In the genomic region with DNA sequence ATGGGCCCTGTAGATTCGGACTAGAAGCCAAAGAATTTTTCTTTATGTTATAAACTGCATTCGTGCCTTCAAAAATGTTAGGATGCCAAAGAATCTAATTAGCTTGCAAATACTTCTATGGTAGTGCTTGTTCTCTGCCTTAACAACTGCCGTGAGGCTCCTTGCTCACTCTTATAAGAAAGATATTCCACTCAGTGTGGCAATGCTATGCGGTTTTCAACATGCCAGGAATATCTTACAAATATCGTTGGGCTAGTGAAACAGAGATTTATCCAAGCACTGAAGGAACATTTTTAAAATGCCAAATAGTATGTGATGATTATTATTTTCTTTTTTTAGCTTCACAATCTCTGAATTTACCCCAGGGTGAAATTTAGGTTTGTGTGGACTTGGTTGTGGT, we compare ENCODE assay signal across 26 cellular contexts.
DNase-seq lines count a peak whose midpoint lies in the region; ATAC-seq and TF ChIP-seq lines count a peak whose summit lies in the region.
"Had no signal": no experiment of that assay in that cellular context is flagged by ENCODE, and none has a peak within 500 bp of the region (broad histone marks: within the 10 kb centered on the region; RNA-seq: fewer than 3 reads in every experiment).

No MANE protein-coding gene starts in this region.

- H3K79me1 ChIP-seq in mesenchymal stem cell (replicated peaks; ENCODE audit: low read length, poor library complexity, severe bottlenecking) = peaks cover 4% of the 10 kb centered on the region

- H3K18ac ChIP-seq in mesenchymal stem cell (ENCODE audit: low read depth in 1 of 2, low read length in 2 of 2) = no peak overlapping the region

- no peak overlapping the region for H2AFZ ChIP-seq in mesenchymal stem cell (ENCODE audit: low read depth, low read length)
- H2AFZ ChIP-seq in Karpas-422 (ENCODE audit: low read length) = no peak overlapping the region

- DNase-seq in AG08395 (ENCODE audit: low spot score) (peak; percentile 67), GM03348 (ENCODE audit: low spot score) (peak; percentile 72), chondrocyte (ENCODE audit: low spot score) (no peak), mesenchymal stem cell (no peak), Karpas-422 (no peak), right atrium auricular region (ENCODE audit: low spot score) (no peak)
- no peak for DNase-seq in activated naive CD8-positive, alpha-beta T cell treated with anti-CD3 and anti-CD28 coated beads, Interleukin-2, amount 50 U/mL, for 24 hours
- no peak for DNase-seq in activated naive CD4-positive, alpha-beta T cell treated with anti-CD3 and anti-CD28 coated beads for 36 hours
- DNase-seq: activated CD4-positive, CD25-positive, alpha-beta regulatory T cell treated with anti-CD3 and anti-CD28 coated beads, Interleukin-2, amount 50 U/mL, for 72 hours; activated CD8-positive, alpha-beta T cell treated with anti-CD3 and anti-CD28 coated beads for 36 hours; activated gamma-delta T cell; adrenal gland; DMS53; head of caudate nucleus; NCI-H1436 treated with DMSO at 0.1 percent for 48 hours; NCI-H510A; NK-92 treated with Interleukin-12 subunit alpha and Interleukin-12 subunit beta, amount 100 ng/mL, for 24 hours had no signal

- H3K4me1 ChIP-seq in mesenchymal stem cell (ENCODE audit: control insufficient read depth, insufficient read depth, low read depth, low read length) (no peaks in the 10 kb centered on the region), Karpas-422 (ENCODE audit: low read length) (no peaks in the 10 kb centered on the region), right atrium auricular region (no peaks in the 10 kb centered on the region)
- H3K4me1 ChIP-seq: adrenal gland, esophagus muscularis mucosa, prostate gland had no signal

- no peak overlapping the region for H2BK12ac ChIP-seq in mesenchymal stem cell (ENCODE audit: low read length in 2 of 2)

- H3K27me3 ChIP-seq in mesenchymal stem cell (ENCODE audit: control insufficient read depth in 1 of 2, insufficient read depth in 1 of 2, low read length in 2 of 2) (no peaks in the 10 kb centered on the region), Karpas-422 (ENCODE audit: low read length) (no peaks in the 10 kb centered on the region), right atrium auricular region (no peaks in the 10 kb centered on the region)
- H3K27me3 ChIP-seq: adrenal gland, esophagus muscularis mucosa, neutrophil had no signal

- H3K9me3 Mint-ChIP-seq in chondrocyte (ENCODE audit: low read depth) = no peaks in the 10 kb centered on the region
- peaks cover 5% of the 10 kb centered on the region for H3K9me3 Mint-ChIP-seq in activated naive CD8-positive, alpha-beta T cell treated with anti-CD3 and anti-CD28 coated beads, Interleukin-2, amount 50 U/mL, for 24 hours
- H3K9me3 Mint-ChIP-seq in activated naive CD4-positive, alpha-beta T cell treated with anti-CD3 and anti-CD28 coated beads for 36 hours = no peaks in the 10 kb centered on the region
- H3K9me3 Mint-ChIP-seq: activated CD8-positive, alpha-beta T cell treated with anti-CD3 and anti-CD28 coated beads for 36 hours; type B pancreatic cell had no signal

- CTCF ChIA-PET in activated naive CD4-positive, alpha-beta T cell treated with anti-CD3 and anti-CD28 coated beads for 36 hours (lab: Charles Lee) = no interaction called here

- no peaks in the 10 kb centered on the region for H3K36me3 ChIP-seq in mesenchymal stem cell (ENCODE audit: control insufficient read depth in 1 of 2, insufficient read depth in 2 of 2, low read depth in 1 of 2, low read length in 2 of 2)
- no peaks in the 10 kb centered on the region for H3K36me3 ChIP-seq in Karpas-422 (ENCODE audit: insufficient read depth, low read length)
- no peaks in the 10 kb centered on the region for H3K36me3 ChIP-seq in right atrium auricular region
- H3K36me3 ChIP-seq: adrenal gland, esophagus muscularis mucosa, neutrophil, prostate gland had no signal

- H3K4ac ChIP-seq in mesenchymal stem cell (ENCODE audit: low read depth in 1 of 2, low read length in 2 of 2) = no peak overlapping the region

- no peak overlapping the region for H4K8ac ChIP-seq in mesenchymal stem cell (ENCODE audit: low read length)

- no peak overlapping the region for H3K4me3 Mint-ChIP-seq in chondrocyte (ENCODE audit: unreplicated experiment)
- no peak overlapping the region for H3K4me3 Mint-ChIP-seq in activated naive CD8-positive, alpha-beta T cell treated with anti-CD3 and anti-CD28 coated beads, Interleukin-2, amount 50 U/mL, for 24 hours
- no peak overlapping the region for H3K4me3 Mint-ChIP-seq in activated naive CD4-positive, alpha-beta T cell treated with anti-CD3 and anti-CD28 coated beads for 36 hours
- H3K4me3 Mint-ChIP-seq: activated CD8-positive, alpha-beta T cell treated with anti-CD3 and anti-CD28 coated beads for 36 hours; memory B cell; type B pancreatic cell had no signal

- peak overlapping the region; percentile 64 for H3K9ac ChIP-seq in mesenchymal stem cell (ENCODE audit: low read length)
- H3K9ac ChIP-seq in Karpas-422 (ENCODE audit: low read length) = no peak overlapping the region

- intact Hi-C loops in activated naive CD4-positive, alpha-beta T cell treated with anti-CD3 and anti-CD28 coated beads for 36 hours (cut with micrococcal nuclease) = no loop called here

- H2AK5ac ChIP-seq in mesenchymal stem cell (ENCODE audit: low read length, severe bottlenecking) = no peak overlapping the region

- peaks cover 9% of the 10 kb centered on the region for H3K4me1 Mint-ChIP-seq in chondrocyte (ENCODE audit: low read depth)
- no peaks in the 10 kb centered on the region for H3K4me1 Mint-ChIP-seq in activated naive CD8-positive, alpha-beta T cell treated with anti-CD3 and anti-CD28 coated beads, Interleukin-2, amount 50 U/mL, for 24 hours
- H3K4me1 Mint-ChIP-seq in activated naive CD4-positive, alpha-beta T cell treated with anti-CD3 and anti-CD28 coated beads for 36 hours (ENCODE audit: low read depth) = no peaks in the 10 kb centered on the region
- H3K4me1 Mint-ChIP-seq: memory B cell had no signal

- 98% methylated on average over 5 of the region's 5 CpGs for WGBS in mesenchymal stem cell

- H3K4me2 ChIP-seq in mesenchymal stem cell (ENCODE audit: low read length, poor library complexity, severe bottlenecking) (no peak overlapping the region), Karpas-422 (ENCODE audit: low read depth, low read length, poor library complexity, severe bottlenecking) (no peak overlapping the region)

- no peak overlapping the region for H4K91ac ChIP-seq in mesenchymal stem cell (ENCODE audit: low read length)

- H3K27me3 Mint-ChIP-seq in chondrocyte (ENCODE audit: low read depth) = no peaks in the 10 kb centered on the region
- H3K27me3 Mint-ChIP-seq in activated naive CD8-positive, alpha-beta T cell treated with anti-CD3 and anti-CD28 coated beads, Interleukin-2, amount 50 U/mL, for 24 hours = no peaks in the 10 kb centered on the region
- H3K27me3 Mint-ChIP-seq in activated naive CD4-positive, alpha-beta T cell treated with anti-CD3 and anti-CD28 coated beads for 36 hours (ENCODE audit: low read depth) = no peaks in the 10 kb centered on the region
- H3K27me3 Mint-ChIP-seq: activated CD8-positive, alpha-beta T cell treated with anti-CD3 and anti-CD28 coated beads for 36 hours; memory B cell; type B pancreatic cell had no signal

- ATAC-seq in activated naive CD8-positive, alpha-beta T cell treated with anti-CD3 and anti-CD28 coated beads, Interleukin-2, amount 50 U/mL, for 24 hours = no peak
- ATAC-seq: activated CD8-positive, alpha-beta T cell treated with anti-CD3 and anti-CD28 coated beads for 36 hours; GM12878; K562; Panc1 had no signal

- H3K36me3 Mint-ChIP-seq in chondrocyte (ENCODE audit: low read depth) = no peaks in the 10 kb centered on the region
- no peaks in the 10 kb centered on the region for H3K36me3 Mint-ChIP-seq in activated naive CD8-positive, alpha-beta T cell treated with anti-CD3 and anti-CD28 coated beads, Interleukin-2, amount 50 U/mL, for 24 hours (ENCODE audit: low read depth)
- H3K36me3 Mint-ChIP-seq in activated naive CD4-positive, alpha-beta T cell treated with anti-CD3 and anti-CD28 coated beads for 36 hours (ENCODE audit: low read depth) = no peaks in the 10 kb centered on the region
- H3K36me3 Mint-ChIP-seq: memory B cell, type B pancreatic cell had no signal

- H2BK15ac ChIP-seq in mesenchymal stem cell (ENCODE audit: low read depth, poor library complexity, severe bottlenecking) = no peak overlapping the region

- H3K79me2 ChIP-seq in Karpas-422 (ENCODE audit: low read length) = no peaks in the 10 kb centered on the region

- TF ChIP-seq CTCF in chondrocyte (IDR thresholded peaks at IDR 0.05) (no peak), right atrium auricular region (IDR thresholded peaks at IDR 0.05) (no peak)

- H3K9me2 ChIP-seq in Karpas-422 (replicated peaks; ENCODE audit: insufficient read depth, low read length) = no peaks in the 10 kb centered on the region

- H3K14ac ChIP-seq in mesenchymal stem cell (ENCODE audit: low read length in 2 of 2) = no peak overlapping the region

- H3K9me3 ChIP-seq in mesenchymal stem cell (ENCODE audit: control insufficient read depth, low read length) (no peaks in the 10 kb centered on the region), Karpas-422 (ENCODE audit: low read length) (no peaks in the 10 kb centered on the region), right atrium auricular region (no peaks in the 10 kb centered on the region)
- H3K9me3 ChIP-seq: adrenal gland, esophagus muscularis mucosa, neutrophil, prostate gland had no signal

- H2BK120ac ChIP-seq in mesenchymal stem cell (ENCODE audit: low read depth, low read length) = no peak overlapping the region

- no peak overlapping the region for H2BK5ac ChIP-seq in mesenchymal stem cell (ENCODE audit: low read depth, low read length, poor library complexity, severe bottlenecking)

- H3K27ac ChIP-seq in mesenchymal stem cell (ENCODE audit: low read length, poor library complexity, severe bottlenecking) = peak overlapping the region; percentile 5
- no peak overlapping the region for H3K27ac ChIP-seq in Karpas-422 (ENCODE audit: low read length)
- H3K27ac ChIP-seq in right atrium auricular region = no peak overlapping the region
- H3K27ac ChIP-seq: adrenal gland, esophagus muscularis mucosa, neutrophil, prostate gland had no signal

- H4K20me1 ChIP-seq in Karpas-422 (ENCODE audit: insufficient read depth, low read depth, low read length) = no peaks in the 10 kb centered on the region

- peak overlapping the region; percentile 75 for H3K27ac Mint-ChIP-seq in chondrocyte (ENCODE audit: unreplicated experiment)
- H3K27ac Mint-ChIP-seq in activated naive CD8-positive, alpha-beta T cell treated with anti-CD3 and anti-CD28 coated beads, Interleukin-2, amount 50 U/mL, for 24 hours = no peak overlapping the region
- no peak overlapping the region for H3K27ac Mint-ChIP-seq in activated naive CD4-positive, alpha-beta T cell treated with anti-CD3 and anti-CD28 coated beads for 36 hours
- H3K27ac Mint-ChIP-seq: activated CD8-positive, alpha-beta T cell treated with anti-CD3 and anti-CD28 coated beads for 36 hours; memory B cell; type B pancreatic cell had no signal

- H3K4me3 ChIP-seq in mesenchymal stem cell (ENCODE audit: insufficient read depth in 1 of 2, low read depth in 1 of 2, low read length in 2 of 2) (no peak overlapping the region), Karpas-422 (ENCODE audit: low read length) (no peak overlapping the region), right atrium auricular region (no peak overlapping the region)
- H3K4me3 ChIP-seq: adrenal gland, coronary artery, esophagus muscularis mucosa, GM12878, K562, prostate gland had no signal

- no peak overlapping the region for H3K23ac ChIP-seq in mesenchymal stem cell (ENCODE audit: low read length in 2 of 2)

Comparison
In these comparisons a context has a peak if more than half of its experiments do, and no peak if none do; other contexts are left out.
1. DNase-seq: peak in AG08395 (single experiment) and GM03348 (single experiment); none in chondrocyte (single experiment), mesenchymal stem cell (single experiment), Karpas-422 (single experiment), activated naive CD8-positive, alpha-beta T cell treated with anti-CD3 and anti-CD28 coated beads, Interleukin-2, amount 50 U/mL, for 24 hours (single experiment), activated naive CD4-positive, alpha-beta T cell treated with anti-CD3 and anti-CD28 coated beads for 36 hours (single experiment) and right atrium auricular region (single experiment).